11 cellular contexts compared by ENCODE assay signal in genomic region chr21:38965910-38966504, GRCh38.
DNase-seq lines count a peak whose midpoint lies in the region; ATAC-seq, FAIRE-seq and TF ChIP-seq lines count a peak whose summit lies in the region.
"Had no signal": no experiment of that assay in that cellular context is flagged by ENCODE, and none has a peak within 500 bp of the region (broad histone marks: within the 10 kb centered on the region; RNA-seq: fewer than 3 reads in every experiment).

No MANE protein-coding gene starts in this region.

- peaks cover 24% of the 10 kb centered on the region for H3K9me3 Mint-ChIP-seq in nephron progenitor cell

- DNase-seq in DMS79 treated with DMSO at 0.1 percent for 48 hours (lab: John Stamatoyannopoulos, UW) (peak; percentile 79), NCI-H2029 treated with DMSO at 0.1 percent for 48 hours (lab: John Stamatoyannopoulos, UW) (peak; percentile 96), ecto neural progenitor cell (ENCODE audit: low spot score) (peak; percentile 72), nephron progenitor cell (peak; percentile 30), anterior cingulate cortex (lab: John Stamatoyannopoulos, UW) (no peak), GM12891 (ENCODE audit: insufficient read length, low spot score) (no peak), GM12892 (ENCODE audit: insufficient read length) (no peak)
- DNase-seq: activated B cell treated with CpG ODN at 0.5 μM for 24 hours had no signal

- no peak for TF ChIP-seq CTCF in nephron progenitor cell (IDR thresholded peaks at IDR 0.05)

- FAIRE-seq in GM12891 (lab: Jason Lieb, UNC) (no peak), GM12892 (lab: Jason Lieb, UNC) (no peak)
- FAIRE-seq: G401.6 had no signal

- no peak for ATAC-seq in HG02623 (IDR thresholded peaks at IDR 0.05; ENCODE audit: unreplicated experiment)

- no peak overlapping the region for H3K4me3 Mint-ChIP-seq in nephron progenitor cell
- H3K4me3 Mint-ChIP-seq: activated B cell treated with CpG ODN at 0.5 μM for 24 hours; central memory CD8-positive, alpha-beta T cell had no signal

- H3K36me3 Mint-ChIP-seq in nephron progenitor cell (ENCODE audit: low read depth): peaks cover 12% of the 10 kb centered on the region

- H3K4me1 Mint-ChIP-seq in nephron progenitor cell: peaks cover 47% of the 10 kb centered on the region
- H3K4me1 Mint-ChIP-seq: activated B cell treated with CpG ODN at 0.5 μM for 24 hours; central memory CD8-positive, alpha-beta T cell had no signal

- TF ChIP-seq POLR2A in GM12891 (IDR thresholded peaks at IDR 0.05; ENCODE audit: low read depth, low read length): no peak
- TF ChIP-seq POLR2A in GM12892 (IDR thresholded peaks at IDR 0.05; ENCODE audit: low read depth, low read length): no peak

- H3K27me3 Mint-ChIP-seq in nephron progenitor cell (ENCODE audit: low read depth, poor library complexity): peaks cover 8% of the 10 kb centered on the region
- H3K27me3 Mint-ChIP-seq: activated B cell treated with CpG ODN at 0.5 μM for 24 hours had no signal

- no peak overlapping the region for H3K27ac Mint-ChIP-seq in nephron progenitor cell
- H3K27ac Mint-ChIP-seq: activated B cell treated with CpG ODN at 0.5 μM for 24 hours had no signal

TF ChIP-seq in GM12891, 5 proteins besides CTCF, POLR2A, EP300 and RAD21:
- TF ChIP-seq PAX5 (IDR thresholded peaks at IDR 0.05; ENCODE audit: insufficient read depth, low read length, severe bottlenecking) (no peak), POLR2AphosphoS5 (IDR thresholded peaks at IDR 0.05; ENCODE audit: low read depth, low read length) (no peak), POU2F2 (IDR thresholded peaks at IDR 0.05; ENCODE audit: low read depth, low read length) (no peak), TAF1 (IDR thresholded peaks at IDR 0.05; ENCODE audit: low read depth, low read length) (no peak), SPI1 (IDR thresholded peaks at IDR 0.05; ENCODE audit: low read depth, low read length) (no peak)

Comparison
In these comparisons a context has a peak if more than half of its experiments do, and no peak if none do; other contexts are left out.
1. DNase-seq: peak in DMS79 treated with DMSO at 0.1 percent for 48 hours (single experiment), NCI-H2029 treated with DMSO at 0.1 percent for 48 hours (single experiment), ecto neural progenitor cell (single experiment) and nephron progenitor cell (single experiment); none in anterior cingulate cortex (0 of 58), GM12891 (single experiment) and GM12892 (single experiment).